Comparison of ENCODE assay signal across 2 cellular contexts in genomic region chr3:189849262-189849661, GRCh38.
TF ChIP-seq lines count a peak whose summit lies in the region.

No MANE protein-coding gene starts in this region.

TF ChIP-seq in GM12878, 131 proteins besides CTCF, POLR2A, EP300 and RAD21 (continued from another document):
- TF ChIP-seq RUNX3 (IDR thresholded peaks at IDR 0.05; ENCODE audit: low read length) = peak; percentile 72
- TF ChIP-seq, protein P1, sequence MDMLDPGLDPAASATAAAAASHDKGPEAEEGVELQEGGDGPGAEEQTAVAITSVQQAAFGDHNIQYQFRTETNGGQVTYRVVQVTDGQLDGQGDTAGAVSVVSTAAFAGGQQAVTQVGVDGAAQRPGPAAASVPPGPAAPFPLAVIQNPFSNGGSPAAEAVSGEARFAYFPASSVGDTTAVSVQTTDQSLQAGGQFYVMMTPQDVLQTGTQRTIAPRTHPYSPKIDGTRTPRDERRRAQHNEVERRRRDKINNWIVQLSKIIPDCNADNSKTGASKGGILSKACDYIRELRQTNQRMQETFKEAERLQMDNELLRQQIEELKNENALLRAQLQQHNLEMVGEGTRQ (IDR thresholded peaks at IDR 0.05; ENCODE audit: borderline replicate concordance, low read depth, low read length) = no peak
- no peak for TF ChIP-seq HCFC1 (IDR thresholded peaks at IDR 0.05; ENCODE audit: low read length)
- TF ChIP-seq, protein P2, sequence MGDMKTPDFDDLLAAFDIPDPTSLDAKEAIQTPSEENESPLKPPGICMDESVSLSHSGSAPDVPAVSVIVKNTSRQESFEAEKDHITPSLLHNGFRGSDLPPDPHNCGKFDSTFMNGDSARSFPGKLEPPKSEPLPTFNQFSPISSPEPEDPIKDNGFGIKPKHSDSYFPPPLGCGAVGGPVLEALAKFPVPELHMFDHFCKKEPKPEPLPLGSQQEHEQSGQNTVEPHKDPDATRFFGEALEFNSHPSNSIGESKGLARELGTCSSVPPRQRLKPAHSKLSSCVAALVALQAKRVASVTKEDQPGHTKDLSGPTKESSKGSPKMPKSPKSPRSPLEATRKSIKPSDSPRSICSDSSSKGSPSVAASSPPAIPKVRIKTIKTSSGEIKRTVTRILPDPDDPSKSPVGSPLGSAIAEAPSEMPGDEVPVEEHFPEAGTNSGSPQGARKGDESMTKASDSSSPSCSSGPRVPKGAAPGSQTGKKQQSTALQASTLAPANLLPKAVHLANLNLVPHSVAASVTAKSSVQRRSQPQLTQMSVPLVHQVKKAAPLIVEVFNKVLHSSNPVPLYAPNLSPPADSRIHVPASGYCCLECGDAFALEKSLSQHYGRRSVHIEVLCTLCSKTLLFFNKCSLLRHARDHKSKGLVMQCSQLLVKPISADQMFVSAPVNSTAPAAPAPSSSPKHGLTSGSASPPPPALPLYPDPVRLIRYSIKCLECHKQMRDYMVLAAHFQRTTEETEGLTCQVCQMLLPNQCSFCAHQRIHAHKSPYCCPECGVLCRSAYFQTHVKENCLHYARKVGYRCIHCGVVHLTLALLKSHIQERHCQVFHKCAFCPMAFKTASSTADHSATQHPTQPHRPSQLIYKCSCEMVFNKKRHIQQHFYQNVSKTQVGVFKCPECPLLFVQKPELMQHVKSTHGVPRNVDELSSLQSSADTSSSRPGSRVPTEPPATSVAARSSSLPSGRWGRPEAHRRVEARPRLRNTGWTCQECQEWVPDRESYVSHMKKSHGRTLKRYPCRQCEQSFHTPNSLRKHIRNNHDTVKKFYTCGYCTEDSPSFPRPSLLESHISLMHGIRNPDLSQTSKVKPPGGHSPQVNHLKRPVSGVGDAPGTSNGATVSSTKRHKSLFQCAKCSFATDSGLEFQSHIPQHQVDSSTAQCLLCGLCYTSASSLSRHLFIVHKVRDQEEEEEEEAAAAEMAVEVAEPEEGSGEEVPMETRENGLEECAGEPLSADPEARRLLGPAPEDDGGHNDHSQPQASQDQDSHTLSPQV (IDR thresholded peaks at IDR 0.05) = no peak
- no peak for TF ChIP-seq ZNF217 (IDR thresholded peaks at IDR 0.05)
- peak in 1 of 2 experiments; percentile 14; a peak in 1 of 3 replicates for TF ChIP-seq EGR1 (IDR thresholded peaks at IDR 0.05; ENCODE audit: borderline replicate concordance in 1 of 2, low read depth in 2 of 2, low read length in 2 of 2)

TF ChIP-seq in HepG2, 621 proteins besides CTCF, POLR2A, EP300 and RAD21 (continued from another document):
- TF ChIP-seq ZNF800 (CRISPR knock-in tag; IDR thresholded peaks at IDR 0.05) (no peak), E2F1 (CRISPR knock-in tag; IDR thresholded peaks at IDR 0.05) (no peak), ZMAT5 (CRISPR knock-in tag; IDR thresholded peaks at IDR 0.05; ENCODE audit: borderline replicate concordance, low read depth) (no peak), JDP2 (CRISPR knock-in tag; IDR thresholded peaks at IDR 0.05; ENCODE audit: borderline replicate concordance) (no peak), DPF2 (CRISPR knock-in tag; IDR thresholded peaks at IDR 0.05; ENCODE audit: borderline replicate concordance, low read depth) (no peak), NFYB (CRISPR knock-in tag; IDR thresholded peaks at IDR 0.05) (no peak), TMF1 (CRISPR knock-in tag; IDR thresholded peaks at IDR 0.05; ENCODE audit: low read depth) (no peak), BATF2 (CRISPR knock-in tag; IDR thresholded peaks at IDR 0.05) (no peak), PAWR (CRISPR knock-in tag; IDR thresholded peaks at IDR 0.05; ENCODE audit: borderline replicate concordance) (no peak), ZNF256 (CRISPR knock-in tag; conservative IDR thresholded peaks at IDR 0.05) (no peak), ARNT2 (CRISPR knock-in tag; IDR thresholded peaks at IDR 0.05; ENCODE audit: low read depth) (no peak), WIZ (CRISPR knock-in tag; IDR thresholded peaks at IDR 0.05) (no peak), KLF16 (CRISPR knock-in tag; IDR thresholded peaks at IDR 0.05) (no peak)
- TF ChIP-seq, protein P3, sequence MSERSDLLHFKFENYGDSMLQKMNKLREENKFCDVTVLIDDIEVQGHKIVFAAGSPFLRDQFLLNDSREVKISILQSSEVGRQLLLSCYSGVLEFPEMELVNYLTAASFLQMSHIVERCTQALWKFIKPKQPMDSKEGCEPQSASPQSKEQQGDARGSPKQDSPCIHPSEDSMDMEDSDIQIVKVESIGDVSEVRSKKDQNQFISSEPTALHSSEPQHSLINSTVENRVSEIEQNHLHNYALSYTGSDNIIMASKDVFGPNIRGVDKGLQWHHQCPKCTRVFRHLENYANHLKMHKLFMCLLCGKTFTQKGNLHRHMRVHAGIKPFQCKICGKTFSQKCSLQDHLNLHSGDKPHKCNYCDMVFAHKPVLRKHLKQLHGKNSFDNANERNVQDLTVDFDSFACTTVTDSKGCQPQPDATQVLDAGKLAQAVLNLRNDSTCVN (CRISPR knock-in tag; IDR thresholded peaks at IDR 0.05; ENCODE audit: borderline replicate concordance) = no peak
- TF ChIP-seq, protein P4, sequence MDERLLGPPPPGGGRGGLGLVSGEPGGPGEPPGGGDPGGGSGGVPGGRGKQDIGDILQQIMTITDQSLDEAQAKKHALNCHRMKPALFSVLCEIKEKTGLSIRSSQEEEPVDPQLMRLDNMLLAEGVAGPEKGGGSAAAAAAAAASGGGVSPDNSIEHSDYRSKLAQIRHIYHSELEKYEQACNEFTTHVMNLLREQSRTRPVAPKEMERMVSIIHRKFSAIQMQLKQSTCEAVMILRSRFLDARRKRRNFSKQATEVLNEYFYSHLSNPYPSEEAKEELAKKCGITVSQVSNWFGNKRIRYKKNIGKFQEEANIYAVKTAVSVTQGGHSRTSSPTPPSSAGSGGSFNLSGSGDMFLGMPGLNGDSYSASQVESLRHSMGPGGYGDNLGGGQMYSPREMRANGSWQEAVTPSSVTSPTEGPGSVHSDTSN (CRISPR knock-in tag; IDR thresholded peaks at IDR 0.05) = no peak
